Comparison of ENCODE assay signal across 21 cellular contexts in genomic region chr1:72540674-72541073, GRCh38.
"Had no signal": no experiment of that assay in that cellular context is flagged by ENCODE, and none has a peak within 500 bp of the region (broad histone marks: within the 10 kb centered on the region; RNA-seq: fewer than 3 reads in every experiment).

No MANE protein-coding gene starts in this region.

- ATAC-seq: foreskin keratinocyte, gastroesophageal sphincter, heart left ventricle, left cardiac atrium, lower lobe of right lung, mucosa of descending colon had no signal

- DNase-seq: dermis blood vessel endothelial cell; dorsolateral prefrontal cortex; effector CD4-positive, alpha-beta T cell; effector memory CD4-positive, alpha-beta T cell; foreskin keratinocyte; heart left ventricle; hippocampal formation; left cardiac atrium; left ventricle myocardium inferior; lower lobe of right lung; mesenchymal stem cell; mucosa of descending colon; naive B cell had no signal

- H3K4me1 ChIP-seq: esophagus muscularis mucosa, foreskin keratinocyte, gastroesophageal sphincter, heart left ventricle, left ventricle myocardium inferior, lower lobe of right lung had no signal

- H3K9me3 ChIP-seq: esophagus muscularis mucosa, gastroesophageal sphincter, heart left ventricle, left ventricle myocardium inferior, lower lobe of right lung, mucosa of descending colon had no signal

- H3K27me3 ChIP-seq: dorsolateral prefrontal cortex, esophagus muscularis mucosa, foreskin keratinocyte, gastroesophageal sphincter, heart left ventricle had no signal

- H3K27ac ChIP-seq: coronary artery, dorsolateral prefrontal cortex, esophagus muscularis mucosa, foreskin keratinocyte, gastroesophageal sphincter, heart left ventricle, left ventricle myocardium inferior, lower lobe of right lung had no signal

- H3K4me3 ChIP-seq: coronary artery, dorsolateral prefrontal cortex, esophagus muscularis mucosa, gastroesophageal sphincter, heart left ventricle, left ventricle myocardium inferior, lower lobe of right lung, mucosa of descending colon had no signal

- FAIRE-seq: colon, endothelial cell of umbilical vein, frontal cortex, islet of Langerhans, keratinocyte had no signal

- H3K36me3 ChIP-seq: esophagus muscularis mucosa, gastroesophageal sphincter, heart left ventricle, left ventricle myocardium inferior, lower lobe of right lung had no signal
